In the genomic region with DNA sequence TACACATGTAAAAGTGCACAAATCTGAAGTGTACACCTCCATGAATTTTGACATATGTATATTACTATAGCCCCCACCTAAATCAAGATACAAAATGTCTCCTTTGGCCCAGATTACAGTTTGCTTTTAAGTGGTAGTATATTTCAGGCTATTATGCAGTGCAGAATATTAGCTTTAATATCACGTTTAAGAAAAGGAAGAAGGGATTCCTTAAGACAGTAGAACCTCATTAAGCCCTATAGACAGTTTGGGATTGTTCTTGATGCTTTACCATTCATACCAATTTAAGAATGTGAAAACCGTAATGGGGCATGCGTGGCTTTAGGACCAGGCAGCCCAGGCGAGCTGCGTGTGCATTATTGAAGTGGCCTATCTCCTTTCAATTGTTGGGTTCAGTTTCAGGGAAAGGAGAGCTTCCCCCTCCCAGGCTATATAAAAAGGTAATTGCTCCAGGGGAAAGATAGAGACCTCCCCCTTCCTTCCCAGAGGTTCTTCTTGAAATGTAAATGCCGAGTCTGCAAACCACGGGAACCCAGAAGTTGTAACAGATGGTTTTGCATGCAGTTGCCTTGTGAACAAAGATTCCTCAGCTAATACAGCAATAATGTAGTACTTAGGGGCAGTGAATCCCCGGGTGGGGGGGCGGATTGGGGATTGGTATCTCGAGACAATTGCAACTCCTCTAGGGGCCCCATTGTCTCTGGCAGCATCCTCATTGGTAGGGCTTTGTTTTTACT, we compare ENCODE assay signal across 11 cellular contexts.
A peak's percentile ranks its signal among the peaks of the same experiment; 100 is the strongest.
DNase-seq lines count a peak whose midpoint lies in the region; ATAC-seq, FAIRE-seq and TF ChIP-seq lines count a peak whose summit lies in the region.
"Had no signal": no experiment of that assay in that cellular context is flagged by ENCODE, and none has a peak within 500 bp of the region (broad histone marks: within the 10 kb centered on the region; RNA-seq: fewer than 3 reads in every experiment).

No MANE protein-coding gene starts in this region.

- peaks cover 14% of the 10 kb centered on the region for H3K36me3 Mint-ChIP-seq in nephron progenitor cell (ENCODE audit: low read depth)
- no peaks in the 10 kb centered on the region for H3K36me3 Mint-ChIP-seq in activated T-cell treated with anti-CD3 and anti-CD28 coated beads, Interleukin-2, amount 50 U/mL, for 4 hours (ENCODE audit: insufficient read depth)
- H3K36me3 Mint-ChIP-seq: activated naive CD8-positive, alpha-beta T cell had no signal

- FAIRE-seq in A549 (lab: Jason Lieb, UNC) (no peak), endothelial cell of umbilical vein (lab: Jason Lieb, UNC) (no peak)

- H3K9me3 ChIP-seq in A549: no peaks in the 10 kb centered on the region
- no peaks in the 10 kb centered on the region for H3K9me3 ChIP-seq in endothelial cell of umbilical vein (replicated peaks; ENCODE audit: control insufficient read depth, insufficient read depth, low read length)

- POLR2A ChIA-PET in A549 (lab: Yijun Ruan, JAX) (no interaction called here), endothelial cell of umbilical vein (lab: Charles Lee) (no interaction called here)

- peak overlapping the region; percentile 88 for H3K4me3 Mint-ChIP-seq in nephron progenitor cell
- no peak overlapping the region for H3K4me3 Mint-ChIP-seq in activated T-cell treated with anti-CD3 and anti-CD28 coated beads, Interleukin-2, amount 50 U/mL, for 4 hours

- ATAC-seq in A549 (no peak), GM21723 (IDR thresholded peaks at IDR 0.05; ENCODE audit: unreplicated experiment) (no peak)
- no peak for ATAC-seq in activated T-cell treated with anti-CD3 and anti-CD28 coated beads, Interleukin-2, amount 50 U/mL, for 4 hours
- ATAC-seq: esophagus mucosa had no signal

- H3K4me1 ChIP-seq in A549 (peaks cover 57% of the 10 kb centered on the region), endothelial cell of umbilical vein (ENCODE audit: control insufficient read depth, extremely low read depth, insufficient read depth, low read length) (peaks cover 3% of the 10 kb centered on the region)

- intact Hi-C loops in endothelial cell of umbilical vein (cut with micrococcal nuclease): loop anchor here (5.0 to 10.0 kb wide), 2 partner anchors 174 to 282 kb away; a partner anchor contains a TSS

- DNase-seq in A549 (ENCODE audit: low read depth in 1 of 2, low spot score in 1 of 2) (no peak), NCI-H2029 (lab: John Stamatoyannopoulos, UW) (peak; percentile 26), endothelial cell of umbilical vein (ENCODE audit: low read depth, low spot score) (no peak), nephron progenitor cell (peak; percentile 12), hepatic stellate cell (ENCODE audit: low spot score) (no peak)
- DNase-seq in activated CD4-positive, CD25-positive, alpha-beta regulatory T cell treated with anti-CD3 and anti-CD28 coated beads, Interleukin-2, amount 50 U/mL, for 72 hours: no peak
- no peak for DNase-seq in activated T-cell treated with anti-CD3 and anti-CD28 coated beads, Interleukin-2, amount 50 U/mL, for 4 hours
- DNase-seq: activated CD4-positive, alpha-beta T cell treated with anti-CD3 and anti-CD28 coated beads for 1 hour had no signal

- H3K79me2 ChIP-seq in endothelial cell of umbilical vein (ENCODE audit: control insufficient read depth, insufficient read depth, low read length): no peaks in the 10 kb centered on the region

- WGBS in A549 (ENCODE audit: missing lambda C conversion rate): 14% methylated on average over 10 of the region's 10 CpGs

- peaks cover 0 to 2% of the 10 kb centered on the region in 2 experiments for H3K36me3 ChIP-seq in endothelial cell of umbilical vein (ENCODE audit: control insufficient read depth in 2 of 2, extremely low read depth in 1 of 2, insufficient read depth in 2 of 2, low read length in 2 of 2)

- no peaks in the 10 kb centered on the region for H3K9me3 Mint-ChIP-seq in nephron progenitor cell
- H3K9me3 Mint-ChIP-seq in activated T-cell treated with anti-CD3 and anti-CD28 coated beads, Interleukin-2, amount 50 U/mL, for 4 hours: peaks cover 5% of the 10 kb centered on the region

- H3K4me2 ChIP-seq in A549 (peak overlapping the region; percentile 94), endothelial cell of umbilical vein (ENCODE audit: insufficient read depth, low read length) (no peak overlapping the region)

- peaks cover 41% of the 10 kb centered on the region for H3K4me1 Mint-ChIP-seq in nephron progenitor cell
- H3K4me1 Mint-ChIP-seq in activated T-cell treated with anti-CD3 and anti-CD28 coated beads, Interleukin-2, amount 50 U/mL, for 4 hours (ENCODE audit: low read depth): no peaks in the 10 kb centered on the region

- H3K9me1 ChIP-seq in endothelial cell of umbilical vein (replicated peaks; ENCODE audit: control insufficient read depth, extremely low read depth, insufficient read depth, low read length): no peaks in the 10 kb centered on the region

- no peaks in the 10 kb centered on the region for H4K20me1 ChIP-seq in endothelial cell of umbilical vein (replicated peaks; ENCODE audit: control insufficient read depth, extremely low read depth, insufficient read depth, low read length)

- no peak overlapping the region for H3K9ac ChIP-seq in endothelial cell of umbilical vein (replicated peaks; ENCODE audit: extremely low read depth, insufficient read depth, low read length)

- H3K27me3 Mint-ChIP-seq in nephron progenitor cell (ENCODE audit: low read depth, poor library complexity): peaks cover 34% of the 10 kb centered on the region
- peaks cover 43% of the 10 kb centered on the region for H3K27me3 Mint-ChIP-seq in activated T-cell treated with anti-CD3 and anti-CD28 coated beads, Interleukin-2, amount 50 U/mL, for 4 hours (ENCODE audit: low read depth)

- H2AFZ ChIP-seq in endothelial cell of umbilical vein (ENCODE audit: low read depth, low read length): no peak overlapping the region

- peaks cover 11 to 59% of the 10 kb centered on the region in 2 experiments for H3K27me3 ChIP-seq in endothelial cell of umbilical vein (ENCODE audit: control insufficient read depth in 2 of 2, insufficient read depth in 2 of 2, low read length in 2 of 2)

- peak overlapping the region; percentile 85 for H3K4me3 ChIP-seq in A549
- H3K4me3 ChIP-seq in endothelial cell of umbilical vein (replicated peaks in 1 of 3; ENCODE audit: insufficient read depth in 1 of 3, low read depth in 1 of 3, low read length in 3 of 3): no peak overlapping the region

- TF ChIP-seq EP300 in A549 (IDR thresholded peaks at IDR 0.05): no peak

- BruUV-seq in endothelial cell of umbilical vein (replicated peaks; lab: Mats Ljungman, UMichigan): TSS peak; percentile 15

- H3K27ac ChIP-seq in A549 (peak overlapping the region; percentile 96 to 99), endothelial cell of umbilical vein (ENCODE audit: insufficient read depth, low read depth, low read length) (no peak overlapping the region)

- dilution Hi-C loops in endothelial cell of umbilical vein (cut with MboI; ENCODE audit: extremely low pct_ligation_motif_present, low sequenced_read_pairs): no loop called here

- H3K27ac Mint-ChIP-seq in nephron progenitor cell: no peak overlapping the region
- H3K27ac Mint-ChIP-seq: activated naive CD8-positive, alpha-beta T cell had no signal

- TF ChIP-seq RAD21 in A549 (conservative IDR thresholded peaks at IDR 0.05 in 1 of 2, IDR thresholded peaks at IDR 0.05 in 1 of 2): no peak

- CTCF ChIA-PET in A549 (lab: Yijun Ruan, JAX): interaction anchor here (1.6 kb wide), 1 partner anchor 298 kb away, joined by 5 read pairs; no protein-coding TSS in a partner anchor
- CTCF ChIA-PET in endothelial cell of umbilical vein (lab: Charles Lee): interaction anchor here (1.6 kb wide), 2 partner anchors 82 to 104 kb away, joined by 3 to 5 read pairs; no protein-coding TSS in a partner anchor

- TF ChIP-seq CTCF in A549 (IDR thresholded peaks at IDR 0.05) (no peak), endothelial cell of umbilical vein (IDR thresholded peaks at IDR 0.05; ENCODE audit: extremely low read depth in 1 of 2, insufficient read depth in 1 of 2, low read depth in 1 of 2, low read length in 2 of 2) (no peak), nephron progenitor cell (IDR thresholded peaks at IDR 0.05) (no peak)

- TF ChIP-seq POLR2A in A549 (IDR thresholded peaks at IDR 0.05; ENCODE audit: low read length) (no peak), endothelial cell of umbilical vein (IDR thresholded peaks at IDR 0.05; ENCODE audit: low read depth, low read length) (no peak)

TF ChIP-seq in A549, 52 proteins besides CTCF, POLR2A, EP300 and RAD21 (continues in another document):
- TF ChIP-seq ZFP36 (IDR thresholded peaks at IDR 0.05; ENCODE audit: borderline replicate concordance, partially characterized antibody) (no peak), MAFK (IDR thresholded peaks at IDR 0.05; ENCODE audit: partially characterized antibody) (no peak), TFCP2L1 (CRISPR knock-in tag; IDR thresholded peaks at IDR 0.05) (no peak), RNF2 (IDR thresholded peaks at IDR 0.05; ENCODE audit: borderline replicate concordance, low read depth) (no peak)
- TF ChIP-seq, protein P1, sequence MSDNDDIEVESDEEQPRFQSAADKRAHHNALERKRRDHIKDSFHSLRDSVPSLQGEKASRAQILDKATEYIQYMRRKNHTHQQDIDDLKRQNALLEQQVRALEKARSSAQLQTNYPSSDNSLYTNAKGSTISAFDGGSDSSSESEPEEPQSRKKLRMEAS (IDR thresholded peaks at IDR 0.05): no peak
- TF ChIP-seq, protein P2, sequence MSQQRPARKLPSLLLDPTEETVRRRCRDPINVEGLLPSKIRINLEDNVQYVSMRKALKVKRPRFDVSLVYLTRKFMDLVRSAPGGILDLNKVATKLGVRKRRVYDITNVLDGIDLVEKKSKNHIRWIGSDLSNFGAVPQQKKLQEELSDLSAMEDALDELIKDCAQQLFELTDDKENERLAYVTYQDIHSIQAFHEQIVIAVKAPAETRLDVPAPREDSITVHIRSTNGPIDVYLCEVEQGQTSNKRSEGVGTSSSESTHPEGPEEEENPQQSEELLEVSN (IDR thresholded peaks at IDR 0.05; ENCODE audit: borderline replicate concordance, low read depth): no peak

TF ChIP-seq in endothelial cell of umbilical vein, 7 proteins besides CTCF, POLR2A, EP300 and RAD21:
- TF ChIP-seq EZH2 (IDR thresholded peaks at IDR 0.05; ENCODE audit: borderline replicate concordance, low read depth, low read length, severe bottlenecking) (no peak), GATA2 (IDR thresholded peaks at IDR 0.05; ENCODE audit: insufficient read depth, insufficient read length, low read depth, low read length) (no peak), POLR2AphosphoS5 (IDR thresholded peaks at IDR 0.05; ENCODE audit: insufficient read depth, low read depth, low read length) (no peak), FOS (IDR thresholded peaks at IDR 0.05; ENCODE audit: borderline replicate concordance, insufficient read depth, low read length) (no peak), MYC (IDR thresholded peaks at IDR 0.05; ENCODE audit: low read depth, low read length) (no peak), JUN (IDR thresholded peaks at IDR 0.05; ENCODE audit: borderline replicate concordance, insufficient read depth, insufficient read length, low read depth) (no peak)
- TF ChIP-seq, protein P1 (IDR thresholded peaks at IDR 0.05; ENCODE audit: insufficient read depth, insufficient read length): no peak

Comparison
In these comparisons a context has a peak if more than half of its experiments do, and no peak if none do; other contexts are left out.
1. DNase-seq: peak in NCI-H2029 (single experiment) and nephron progenitor cell (single experiment); none in A549 (0 of 2), endothelial cell of umbilical vein (single experiment), activated CD4-positive, CD25-positive, alpha-beta regulatory T cell treated with anti-CD3 and anti-CD28 coated beads, Interleukin-2, amount 50 U/mL, for 72 hours (single experiment), activated T-cell treated with anti-CD3 and anti-CD28 coated beads, Interleukin-2, amount 50 U/mL, for 4 hours (single experiment) and hepatic stellate cell (single experiment).